In the genomic region with DNA sequence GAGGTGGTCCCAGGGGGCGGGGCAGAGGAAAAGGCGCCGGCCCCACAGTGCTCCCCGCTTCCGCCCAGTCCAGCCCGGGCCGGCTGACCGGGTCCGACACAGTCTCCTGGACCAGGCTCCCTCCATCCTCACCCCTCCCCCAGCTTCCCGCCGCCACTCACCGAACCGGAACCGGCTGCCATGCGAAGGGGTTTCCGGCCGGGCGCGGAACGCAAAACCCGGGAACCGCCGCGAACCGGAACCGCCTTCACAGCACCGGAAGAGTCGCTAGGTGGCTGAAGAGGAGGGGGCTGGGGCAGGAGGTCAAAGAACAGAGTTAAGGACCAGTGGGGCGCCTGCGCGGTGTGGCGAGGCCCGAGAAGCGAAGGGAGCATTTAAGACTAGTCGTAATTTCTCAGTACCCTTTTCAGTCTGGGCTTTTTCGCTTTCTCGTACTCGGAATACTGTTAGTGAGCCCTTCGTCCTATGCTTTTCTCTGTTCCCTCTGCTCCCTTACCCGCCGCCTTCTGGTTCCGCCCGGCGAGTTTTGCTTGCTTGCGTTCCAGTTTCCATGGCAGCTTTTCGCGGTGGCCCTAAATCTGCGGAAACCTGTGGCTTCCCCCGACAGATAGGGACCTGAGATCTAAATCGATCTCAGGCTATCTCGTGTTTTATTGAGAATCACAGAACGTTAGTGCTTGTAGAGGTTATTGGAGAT, we compare ENCODE assay signal across 1 cellular context.
TF ChIP-seq lines count a peak whose summit lies in the region.

TSS of gene SENP1 (minus strand) at position 213 of the 697 bp plus-strand sequence. CDS start 4,607 bp downstream, outside the sequence.

TF ChIP-seq in HepG2, 621 proteins besides CTCF, POLR2A, EP300 and RAD21 (continued from another document and continues in another):
- TF ChIP-seq MATR3 (CRISPR knock-in tag; IDR thresholded peaks at IDR 0.05) (no peak), NFKB2 (CRISPR knock-in tag; IDR thresholded peaks at IDR 0.05; ENCODE audit: borderline replicate concordance) (peak; percentile 63; the same call in 1 of the 2 replicates), ZNF205 (CRISPR knock-in tag; IDR thresholded peaks at IDR 0.05) (0 out of 2 replicates have a peak, but pooled peaks have one; percentile 23), ZNF280B (CRISPR knock-in tag; IDR thresholded peaks at IDR 0.05; ENCODE audit: borderline replicate concordance) (peak; percentile 93; the same call in 1 of the 2 replicates), KDM3A (CRISPR knock-in tag; IDR thresholded peaks at IDR 0.05; ENCODE audit: low read depth) (peak; percentile 94; the same call in 1 of the 2 replicates), ARID2 (CRISPR knock-in tag; IDR thresholded peaks at IDR 0.05; ENCODE audit: borderline replicate concordance) (0 out of 2 replicates have a peak, but pooled peaks have one; percentile 76), ZNF101 (CRISPR knock-in tag; IDR thresholded peaks at IDR 0.05; ENCODE audit: borderline replicate concordance, low read depth) (no peak), PHF20 (CRISPR knock-in tag; IDR thresholded peaks at IDR 0.05) (peak; percentile 97), BHLHE40 (IDR thresholded peaks at IDR 0.05; ENCODE audit: low read length) (no peak), PHF8 (CRISPR knock-in tag; IDR thresholded peaks at IDR 0.05) (peak; percentile 92), MAZ (IDR thresholded peaks at IDR 0.05; ENCODE audit: borderline replicate concordance, low read depth, low read length) (peak; percentile 78), MAZ (CRISPR knock-in tag; IDR thresholded peaks at IDR 0.05; ENCODE audit: low read depth) (peak; percentile 80), KDM4B (CRISPR knock-in tag; IDR thresholded peaks at IDR 0.05) (no peak), ZNF644 (CRISPR knock-in tag; IDR thresholded peaks at IDR 0.05; ENCODE audit: low read depth) (no peak), PCBP2 (optimal IDR thresholded peaks at IDR 0.05; ENCODE audit: low read depth, low read length, poor library complexity, severe bottlenecking) (no peak), RFXANK (CRISPR knock-in tag; IDR thresholded peaks at IDR 0.05) (no peak), RFX5 (IDR thresholded peaks at IDR 0.05; ENCODE audit: low read depth, low read length) (no peak), MIER3 (CRISPR knock-in tag; IDR thresholded peaks at IDR 0.05; ENCODE audit: borderline replicate concordance) (peak; percentile 24; the same call in 1 of the 2 replicates), ZBTB4 (CRISPR knock-in tag; IDR thresholded peaks at IDR 0.05; ENCODE audit: borderline replicate concordance) (no peak), ZNF235 (CRISPR knock-in tag; IDR thresholded peaks at IDR 0.05; ENCODE audit: borderline replicate concordance) (no peak), ZSCAN31 (CRISPR knock-in tag; IDR thresholded peaks at IDR 0.05; ENCODE audit: low read depth) (peak; percentile 50), PITX1 (CRISPR knock-in tag; IDR thresholded peaks at IDR 0.05) (peak; percentile 74; the same call in 1 of the 2 replicates), ZNF382 (CRISPR knock-in tag; IDR thresholded peaks at IDR 0.05; ENCODE audit: borderline replicate concordance) (no peak), HNRNPL (IDR thresholded peaks at IDR 0.05; ENCODE audit: low read depth, low read length) (no peak), SAFB2 (CRISPR knock-in tag; IDR thresholded peaks at IDR 0.05; ENCODE audit: borderline replicate concordance, low read depth) (peak; percentile 64; the same call in 1 of the 2 replicates), RARG (CRISPR knock-in tag; IDR thresholded peaks at IDR 0.05; ENCODE audit: low read depth) (no peak), HNF4G (IDR thresholded peaks at IDR 0.05; ENCODE audit: borderline replicate concordance, low read depth, low read length) (peak; percentile 74; the same call in 1 of the 2 replicates), HNF4G (CRISPR knock-in tag; IDR thresholded peaks at IDR 0.05; ENCODE audit: borderline replicate concordance, low read depth) (0 out of 2 replicates have a peak, but pooled peaks have one; percentile 43), ZBTB43 (CRISPR knock-in tag; conservative IDR thresholded peaks at IDR 0.05) (no peak; the same call in 1 of the 2 replicates), ZNF180 (CRISPR knock-in tag; IDR thresholded peaks at IDR 0.05; ENCODE audit: borderline replicate concordance, low read depth) (no peak), ZNF674 (CRISPR knock-in tag; IDR thresholded peaks at IDR 0.05; ENCODE audit: low read depth) (no peak), PHF5A (CRISPR knock-in tag; IDR thresholded peaks at IDR 0.05; ENCODE audit: low read depth, unreplicated experiment) (peak; percentile 27)
- TF ChIP-seq, protein P1, sequence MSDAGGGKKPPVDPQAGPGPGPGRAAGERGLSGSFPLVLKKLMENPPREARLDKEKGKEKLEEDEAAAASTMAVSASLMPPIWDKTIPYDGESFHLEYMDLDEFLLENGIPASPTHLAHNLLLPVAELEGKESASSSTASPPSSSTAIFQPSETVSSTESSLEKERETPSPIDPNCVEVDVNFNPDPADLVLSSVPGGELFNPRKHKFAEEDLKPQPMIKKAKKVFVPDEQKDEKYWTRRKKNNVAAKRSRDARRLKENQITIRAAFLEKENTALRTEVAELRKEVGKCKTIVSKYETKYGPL (CRISPR knock-in tag; IDR thresholded peaks at IDR 0.05), result no peak
- TF ChIP-seq, protein P2, sequence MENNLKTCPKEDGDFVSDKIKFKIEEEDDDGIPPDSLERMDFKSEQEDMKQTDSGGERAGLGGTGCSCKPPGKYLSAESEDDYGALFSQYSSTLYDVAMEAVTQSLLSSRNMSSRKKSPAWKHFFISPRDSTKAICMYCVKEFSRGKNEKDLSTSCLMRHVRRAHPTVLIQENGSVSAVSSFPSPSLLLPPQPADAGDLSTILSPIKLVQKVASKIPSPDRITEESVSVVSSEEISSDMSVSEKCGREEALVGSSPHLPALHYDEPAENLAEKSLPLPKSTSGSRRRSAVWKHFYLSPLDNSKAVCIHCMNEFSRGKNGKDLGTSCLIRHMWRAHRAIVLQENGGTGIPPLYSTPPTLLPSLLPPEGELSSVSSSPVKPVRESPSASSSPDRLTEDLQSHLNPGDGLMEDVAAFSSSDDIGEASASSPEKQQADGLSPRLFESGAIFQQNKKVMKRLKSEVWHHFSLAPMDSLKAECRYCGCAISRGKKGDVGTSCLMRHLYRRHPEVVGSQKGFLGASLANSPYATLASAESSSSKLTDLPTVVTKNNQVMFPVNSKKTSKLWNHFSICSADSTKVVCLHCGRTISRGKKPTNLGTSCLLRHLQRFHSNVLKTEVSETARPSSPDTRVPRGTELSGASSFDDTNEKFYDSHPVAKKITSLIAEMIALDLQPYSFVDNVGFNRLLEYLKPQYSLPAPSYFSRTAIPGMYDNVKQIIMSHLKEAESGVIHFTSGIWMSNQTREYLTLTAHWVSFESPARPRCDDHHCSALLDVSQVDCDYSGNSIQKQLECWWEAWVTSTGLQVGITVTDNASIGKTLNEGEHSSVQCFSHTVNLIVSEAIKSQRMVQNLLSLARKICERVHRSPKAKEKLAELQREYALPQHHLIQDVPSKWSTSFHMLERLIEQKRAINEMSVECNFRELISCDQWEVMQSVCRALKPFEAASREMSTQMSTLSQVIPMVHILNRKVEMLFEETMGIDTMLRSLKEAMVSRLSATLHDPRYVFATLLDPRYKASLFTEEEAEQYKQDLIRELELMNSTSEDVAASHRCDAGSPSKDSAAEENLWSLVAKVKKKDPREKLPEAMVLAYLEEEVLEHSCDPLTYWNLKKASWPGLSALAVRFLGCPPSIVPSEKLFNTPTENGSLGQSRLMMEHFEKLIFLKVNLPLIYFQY (CRISPR knock-in tag; IDR thresholded peaks at IDR 0.05; ENCODE audit: borderline replicate concordance), result peak; percentile 100
- TF ChIP-seq, protein P3, sequence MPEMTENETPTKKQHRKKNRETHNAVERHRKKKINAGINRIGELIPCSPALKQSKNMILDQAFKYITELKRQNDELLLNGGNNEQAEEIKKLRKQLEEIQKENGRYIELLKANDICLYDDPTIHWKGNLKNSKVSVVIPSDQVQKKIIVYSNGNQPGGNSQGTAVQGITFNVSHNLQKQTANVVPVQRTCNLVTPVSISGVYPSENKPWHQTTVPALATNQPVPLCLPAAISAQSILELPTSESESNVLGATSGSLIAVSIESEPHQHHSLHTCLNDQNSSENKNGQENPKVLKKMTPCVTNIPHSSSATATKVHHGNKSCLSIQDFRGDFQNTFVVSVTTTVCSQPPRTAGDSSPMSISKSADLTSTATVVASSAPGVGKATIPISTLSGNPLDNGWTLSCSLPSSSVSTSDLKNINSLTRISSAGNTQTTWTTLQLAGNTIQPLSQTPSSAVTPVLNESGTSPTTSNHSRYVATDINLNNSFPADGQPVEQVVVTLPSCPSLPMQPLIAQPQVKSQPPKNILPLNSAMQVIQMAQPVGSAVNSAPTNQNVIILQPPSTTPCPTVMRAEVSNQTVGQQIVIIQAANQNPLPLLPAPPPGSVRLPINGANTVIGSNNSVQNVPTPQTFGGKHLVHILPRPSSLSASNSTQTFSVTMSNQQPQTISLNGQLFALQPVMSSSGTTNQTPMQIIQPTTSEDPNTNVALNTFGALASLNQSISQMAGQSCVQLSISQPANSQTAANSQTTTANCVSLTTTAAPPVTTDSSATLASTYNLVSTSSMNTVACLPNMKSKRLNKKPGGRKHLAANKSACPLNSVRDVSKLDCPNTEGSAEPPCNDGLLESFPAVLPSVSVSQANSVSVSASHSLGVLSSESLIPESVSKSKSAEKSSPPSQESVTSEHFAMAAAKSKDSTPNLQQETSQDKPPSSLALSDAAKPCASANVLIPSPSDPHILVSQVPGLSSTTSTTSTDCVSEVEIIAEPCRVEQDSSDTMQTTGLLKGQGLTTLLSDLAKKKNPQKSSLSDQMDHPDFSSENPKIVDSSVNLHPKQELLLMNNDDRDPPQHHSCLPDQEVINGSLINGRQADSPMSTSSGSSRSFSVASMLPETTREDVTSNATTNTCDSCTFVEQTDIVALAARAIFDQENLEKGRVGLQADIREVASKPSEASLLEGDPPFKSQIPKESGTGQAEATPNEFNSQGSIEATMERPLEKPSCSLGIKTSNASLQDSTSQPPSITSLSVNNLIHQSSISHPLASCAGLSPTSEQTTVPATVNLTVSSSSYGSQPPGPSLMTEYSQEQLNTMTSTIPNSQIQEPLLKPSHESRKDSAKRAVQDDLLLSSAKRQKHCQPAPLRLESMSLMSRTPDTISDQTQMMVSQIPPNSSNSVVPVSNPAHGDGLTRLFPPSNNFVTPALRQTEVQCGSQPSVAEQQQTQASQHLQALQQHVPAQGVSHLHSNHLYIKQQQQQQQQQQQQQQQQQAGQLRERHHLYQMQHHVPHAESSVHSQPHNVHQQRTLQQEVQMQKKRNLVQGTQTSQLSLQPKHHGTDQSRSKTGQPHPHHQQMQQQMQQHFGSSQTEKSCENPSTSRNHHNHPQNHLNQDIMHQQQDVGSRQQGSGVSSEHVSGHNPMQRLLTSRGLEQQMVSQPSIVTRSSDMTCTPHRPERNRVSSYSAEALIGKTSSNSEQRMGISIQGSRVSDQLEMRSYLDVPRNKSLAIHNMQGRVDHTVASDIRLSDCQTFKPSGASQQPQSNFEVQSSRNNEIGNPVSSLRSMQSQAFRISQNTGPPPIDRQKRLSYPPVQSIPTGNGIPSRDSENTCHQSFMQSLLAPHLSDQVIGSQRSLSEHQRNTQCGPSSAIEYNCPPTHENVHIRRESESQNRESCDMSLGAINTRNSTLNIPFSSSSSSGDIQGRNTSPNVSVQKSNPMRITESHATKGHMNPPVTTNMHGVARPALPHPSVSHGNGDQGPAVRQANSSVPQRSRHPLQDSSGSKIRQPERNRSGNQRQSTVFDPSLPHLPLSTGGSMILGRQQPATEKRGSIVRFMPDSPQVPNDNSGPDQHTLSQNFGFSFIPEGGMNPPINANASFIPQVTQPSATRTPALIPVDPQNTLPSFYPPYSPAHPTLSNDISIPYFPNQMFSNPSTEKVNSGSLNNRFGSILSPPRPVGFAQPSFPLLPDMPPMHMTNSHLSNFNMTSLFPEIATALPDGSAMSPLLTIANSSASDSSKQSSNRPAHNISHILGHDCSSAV (CRISPR knock-in tag; IDR thresholded peaks at IDR 0.05; ENCODE audit: borderline replicate concordance), result no peak
- TF ChIP-seq, protein P4, sequence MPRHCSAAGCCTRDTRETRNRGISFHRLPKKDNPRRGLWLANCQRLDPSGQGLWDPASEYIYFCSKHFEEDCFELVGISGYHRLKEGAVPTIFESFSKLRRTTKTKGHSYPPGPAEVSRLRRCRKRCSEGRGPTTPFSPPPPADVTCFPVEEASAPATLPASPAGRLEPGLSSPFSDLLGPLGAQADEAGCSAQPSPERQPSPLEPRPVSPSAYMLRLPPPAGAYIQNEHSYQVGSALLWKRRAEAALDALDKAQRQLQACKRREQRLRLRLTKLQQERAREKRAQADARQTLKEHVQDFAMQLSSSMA (CRISPR knock-in tag; IDR thresholded peaks at IDR 0.05), result no peak
